8 cellular contexts compared by ENCODE assay signal in the genomic region with DNA sequence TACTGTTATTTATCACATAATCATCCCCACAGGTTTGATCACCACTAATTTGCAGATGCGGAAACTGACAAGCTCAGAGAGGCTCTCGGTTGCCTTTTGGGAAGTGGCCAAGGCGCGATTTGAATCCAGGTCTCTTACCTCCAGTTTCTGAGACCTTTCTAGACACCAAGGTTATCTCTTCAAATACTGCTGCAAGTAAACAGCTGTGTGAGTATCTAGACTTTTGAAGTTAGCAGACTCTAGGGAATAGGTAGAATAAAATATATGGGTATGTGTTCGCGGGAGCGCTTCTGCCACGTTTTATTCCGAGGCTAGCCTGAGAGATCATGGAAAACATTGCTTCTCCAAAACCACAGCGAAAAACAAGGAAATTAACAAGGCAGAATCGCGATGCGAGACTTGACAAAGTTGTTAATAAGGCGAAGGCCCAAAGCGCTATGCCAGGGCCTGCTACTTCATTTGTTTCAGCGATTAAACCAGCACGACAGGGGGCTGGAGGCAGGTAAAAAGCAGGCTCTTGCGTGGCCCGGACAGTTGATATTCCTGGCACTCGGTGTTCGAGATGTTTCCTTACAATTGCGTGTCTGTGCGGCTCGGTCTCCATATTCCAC. TPM values are rescaled to one million over a fixed set of nuclear protein-coding genes. Genes with fewer than 3 reads are reported as not detected.
A peak's percentile ranks its signal among the peaks of the same experiment; 100 is the strongest.
DNase-seq lines count a peak whose midpoint lies in the region; ATAC-seq and TF ChIP-seq lines count a peak whose summit lies in the region.

No MANE protein-coding gene starts in this region.

- H3K4me1 ChIP-seq in subcutaneous abdominal adipose tissue (ENCODE audit: control insufficient read depth in 5 of 5, insufficient read depth in 5 of 5, low read length in 5 of 5) = peaks cover 6 to 54% (median 38%) of the 10 kb centered on the region in 5 donors

- no peak for ATAC-seq in activated CD8-positive, alpha-beta T cell treated with anti-CD3 and anti-CD28 coated beads for 36 hours
- no peak for ATAC-seq in GM19467 (IDR thresholded peaks at IDR 0.05; ENCODE audit: unreplicated experiment)
- no peak for ATAC-seq in GM21447 (IDR thresholded peaks at IDR 0.05; ENCODE audit: unreplicated experiment)

- POLR2A ChIA-PET in activated CD8-positive, alpha-beta T cell treated with anti-CD3 and anti-CD28 coated beads for 36 hours (lab: Charles Lee) = no interaction called here

- peaks cover 12% of the 10 kb centered on the region for H3K4me1 Mint-ChIP-seq in T-helper 1 cell treated with Interleukin-12 subunit alpha and Interleukin-12 subunit beta and Interleukin-4 antibody, amounts not matched to agents 30 μg/mL and 1 μg/mL, for 36 hours (ENCODE audit: low read depth)
- H3K4me1 Mint-ChIP-seq in activated CD8-positive, alpha-beta T cell treated with anti-CD3 and anti-CD28 coated beads for 36 hours (ENCODE audit: low read depth) = peaks cover 6% of the 10 kb centered on the region

- intact Hi-C loops in activated CD8-positive, alpha-beta T cell treated with anti-CD3 and anti-CD28 coated beads for 36 hours (cut with micrococcal nuclease) = no loop called here

- DNase-seq in T-helper 1 cell (no peak), NCI-H1105 treated with DMSO at 0.1 percent for 48 hours (lab: John Stamatoyannopoulos, UW) (no peak)
- DNase-seq in activated CD8-positive, alpha-beta T cell treated with anti-CD3 and anti-CD28 coated beads for 36 hours = no peak

- H3K27ac ChIP-seq in subcutaneous abdominal adipose tissue (ENCODE audit: low read depth, low read length) = peak overlapping the region; percentile 62

- H3K27me3 ChIP-seq in subcutaneous abdominal adipose tissue (ENCODE audit: control insufficient read depth in 5 of 5, insufficient read depth in 4 of 5, low read length in 5 of 5) = no peaks in the 10 kb centered on the region

- TF ChIP-seq CTCF in activated CD8-positive, alpha-beta T cell treated with anti-CD3 and anti-CD28 coated beads for 36 hours (IDR thresholded peaks at IDR 0.05) = no peak

- H3K36me3 Mint-ChIP-seq in T-helper 1 cell treated with Interleukin-12 subunit alpha and Interleukin-12 subunit beta and Interleukin-4 antibody, amounts not matched to agents 30 μg/mL and 1 μg/mL, for 36 hours (ENCODE audit: low read depth) = peaks cover 4% of the 10 kb centered on the region
- H3K36me3 Mint-ChIP-seq in activated CD8-positive, alpha-beta T cell treated with anti-CD3 and anti-CD28 coated beads for 36 hours (ENCODE audit: low read depth) = peaks cover 14% of the 10 kb centered on the region

- peak overlapping the region; percentile 70 for H3K4me3 Mint-ChIP-seq in T-helper 1 cell treated with Interleukin-12 subunit alpha and Interleukin-12 subunit beta and Interleukin-4 antibody, amounts not matched to agents 30 μg/mL and 1 μg/mL, for 36 hours
- peak overlapping the region; percentile 75 for H3K4me3 Mint-ChIP-seq in activated CD8-positive, alpha-beta T cell treated with anti-CD3 and anti-CD28 coated beads for 36 hours

- no peaks in the 10 kb centered on the region for H3K36me3 ChIP-seq in subcutaneous abdominal adipose tissue (ENCODE audit: control insufficient read depth in 5 of 5, insufficient read depth in 5 of 5, low read length in 5 of 5)

- no peaks in the 10 kb centered on the region for H3K9me3 Mint-ChIP-seq in T-helper 1 cell treated with Interleukin-12 subunit alpha and Interleukin-12 subunit beta and Interleukin-4 antibody, amounts not matched to agents 30 μg/mL and 1 μg/mL, for 36 hours
- H3K9me3 Mint-ChIP-seq in activated CD8-positive, alpha-beta T cell treated with anti-CD3 and anti-CD28 coated beads for 36 hours = no peaks in the 10 kb centered on the region

- CTCF ChIA-PET in activated CD8-positive, alpha-beta T cell treated with anti-CD3 and anti-CD28 coated beads for 36 hours (lab: Charles Lee) = interaction anchor here (0.6 to 1.3 kb wide), 2 partner anchors 88 to 146 kb away, joined by 3 read pairs; no protein-coding TSS in a partner anchor

- H3K9me3 ChIP-seq in iPS-18c (ENCODE audit: control insufficient read depth, insufficient read depth, low read length) (no peaks in the 10 kb centered on the region), subcutaneous abdominal adipose tissue (ENCODE audit: control insufficient read depth in 5 of 5, low read length in 5 of 5) (no peaks in the 10 kb centered on the region)

- H3K4me3 ChIP-seq in iPS-18c (ENCODE audit: insufficient read depth, low read depth, low read length) (peak overlapping the region; percentile 76), subcutaneous abdominal adipose tissue (ENCODE audit: low read depth in 1 of 5, low read length in 5 of 5) (peak overlapping the region; percentile 44 to 94 (median 66))

- no peaks in the 10 kb centered on the region for H3K27me3 Mint-ChIP-seq in T-helper 1 cell treated with Interleukin-12 subunit alpha and Interleukin-12 subunit beta and Interleukin-4 antibody, amounts not matched to agents 30 μg/mL and 1 μg/mL, for 36 hours (ENCODE audit: low read depth)
- H3K27me3 Mint-ChIP-seq in activated CD8-positive, alpha-beta T cell treated with anti-CD3 and anti-CD28 coated beads for 36 hours = no peaks in the 10 kb centered on the region

- H3K9ac ChIP-seq in subcutaneous abdominal adipose tissue (ENCODE audit: low read length in 5 of 5) = peak overlapping the region in 4 of 5 donors; percentile 4 to 58 (median 54)

- peak overlapping the region; percentile 11 for H3K27ac Mint-ChIP-seq in T-helper 1 cell treated with Interleukin-12 subunit alpha and Interleukin-12 subunit beta and Interleukin-4 antibody, amounts not matched to agents 30 μg/mL and 1 μg/mL, for 36 hours
- peak overlapping the region; percentile 43 for H3K27ac Mint-ChIP-seq in activated CD8-positive, alpha-beta T cell treated with anti-CD3 and anti-CD28 coated beads for 36 hours

RNA-seq across cellular contexts. Expression of a gene that starts 1.8 kb away (rescaled TPM):
- 10 to 100 TPM; 25.4 to 25.5 TPM for total RNA-seq in activated CD8-positive, alpha-beta T cell treated with anti-CD3 and anti-CD28 coated beads for 36 hours
